ENCODE assay signal across 28 cellular contexts in genomic region chr5:180027449-180028089, GRCh38. TPM values are rescaled to one million over a fixed set of nuclear protein-coding genes. Genes with fewer than 3 reads are reported as not detected.
DNase-seq lines count a peak whose midpoint lies in the region; ATAC-seq and TF ChIP-seq lines count a peak whose summit lies in the region.
"Had no signal": no experiment of that assay in that cellular context is flagged by ENCODE, and none has a peak within 500 bp of the region (broad histone marks: within the 10 kb centered on the region; RNA-seq: fewer than 3 reads in every experiment).

No MANE protein-coding gene starts in this region.

- peaks cover 61% of the 10 kb centered on the region for H3K36me3 Mint-ChIP-seq in dendritic cell treated with granulocyte-macrophage colony-stimulating factor and Interleukin-4, amounts not matched to agents 40 ng/mL and 50 ng/mL, for 4 days (ENCODE audit: low read depth)
- H3K36me3 Mint-ChIP-seq in osteocyte (ENCODE audit: unreplicated experiment), result peaks cover 20% of the 10 kb centered on the region
- H3K36me3 Mint-ChIP-seq in CD8-positive, alpha-beta memory T cell, result peaks cover 3 to 6% (median 5%) of the 10 kb centered on the region in 3 donors

- H3K23ac ChIP-seq in mesendoderm (ENCODE audit: low read length), result peak overlapping the region; percentile 30

- no peak overlapping the region for H2BK5ac ChIP-seq in mesendoderm (ENCODE audit: low read length)

- no peak overlapping the region for H3K4me3 Mint-ChIP-seq in dendritic cell treated with granulocyte-macrophage colony-stimulating factor and Interleukin-4, amounts not matched to agents 40 ng/mL and 50 ng/mL, for 4 days
- no peak overlapping the region for H3K4me3 Mint-ChIP-seq in osteocyte (ENCODE audit: unreplicated experiment)
- no peak overlapping the region for H3K4me3 Mint-ChIP-seq in CD8-positive, alpha-beta memory T cell
- H3K4me3 Mint-ChIP-seq: activated naive CD4-positive, alpha-beta T cell treated with anti-CD3 and anti-CD28 coated beads for 36 hours; activated T-cell treated with anti-CD3 and anti-CD28 coated beads, Interleukin-2, amount 50 U/mL, for 24 hours; CD4-positive, alpha-beta memory T cell; naive B cell; stimulated activated effector memory CD8-positive, alpha-beta T cell treated with anti-CD3 and anti-CD28 coated beads, Interleukin-12 subunit alpha, Interleukin-12 subunit beta, amount 100 ng/mL, for 72 hours had no signal

- peaks cover 2% of the 10 kb centered on the region for H3K79me1 ChIP-seq in mesendoderm (ENCODE audit: low read length)

- no peak overlapping the region for H4K8ac ChIP-seq in mesendoderm (ENCODE audit: low read depth, low read length)

- H3K9me3 Mint-ChIP-seq in dendritic cell treated with granulocyte-macrophage colony-stimulating factor and Interleukin-4, amounts not matched to agents 40 ng/mL and 50 ng/mL, for 4 days, result no peaks in the 10 kb centered on the region
- peaks cover 10% of the 10 kb centered on the region for H3K9me3 Mint-ChIP-seq in osteocyte (ENCODE audit: unreplicated experiment)
- no peaks in the 10 kb centered on the region for H3K9me3 Mint-ChIP-seq in CD8-positive, alpha-beta memory T cell
- H3K9me3 Mint-ChIP-seq: activated naive CD4-positive, alpha-beta T cell treated with anti-CD3 and anti-CD28 coated beads for 36 hours; activated T-cell treated with anti-CD3 and anti-CD28 coated beads, Interleukin-2, amount 50 U/mL, for 24 hours; CD4-positive, alpha-beta memory T cell; naive B cell; stimulated activated effector memory CD8-positive, alpha-beta T cell treated with anti-CD3 and anti-CD28 coated beads, Interleukin-12 subunit alpha, Interleukin-12 subunit beta, amount 100 ng/mL, for 72 hours had no signal

- intact Hi-C loops in dendritic cell treated with granulocyte-macrophage colony-stimulating factor and Interleukin-4, amounts not matched to agents 40 ng/mL and 50 ng/mL, for 4 days (cut with micrococcal nuclease), result no loop called here

- H2AK5ac ChIP-seq in mesendoderm (ENCODE audit: low read length), result no peak overlapping the region

- peak overlapping the region; percentile 40 for H3K27ac Mint-ChIP-seq in dendritic cell treated with granulocyte-macrophage colony-stimulating factor and Interleukin-4, amounts not matched to agents 40 ng/mL and 50 ng/mL, for 4 days
- no peak overlapping the region for H3K27ac Mint-ChIP-seq in osteocyte (ENCODE audit: unreplicated experiment)
- peak overlapping the region in 4 of 8 donors; percentile 4 to 18 (median 14) for H3K27ac Mint-ChIP-seq in CD8-positive, alpha-beta memory T cell
- H3K27ac Mint-ChIP-seq: activated naive CD4-positive, alpha-beta T cell treated with anti-CD3 and anti-CD28 coated beads for 36 hours; activated T-cell treated with anti-CD3 and anti-CD28 coated beads, Interleukin-2, amount 50 U/mL, for 24 hours; stimulated activated effector memory CD8-positive, alpha-beta T cell treated with anti-CD3 and anti-CD28 coated beads, Interleukin-12 subunit alpha, Interleukin-12 subunit beta, amount 100 ng/mL, for 72 hours had no signal

- H3K18ac ChIP-seq in mesendoderm (ENCODE audit: low read length), result no peak overlapping the region

- H3K4ac ChIP-seq in mesendoderm (ENCODE audit: low read depth, low read length), result no peak overlapping the region

- H3K27me3 ChIP-seq in BLaER1 (no peaks in the 10 kb centered on the region), mesendoderm (ENCODE audit: insufficient read depth, low read length, poor library complexity) (no peaks in the 10 kb centered on the region)
- no peaks in the 10 kb centered on the region for H3K27me3 ChIP-seq in CD8-positive, alpha-beta memory T cell (ENCODE audit: insufficient read depth, low read length, poor library complexity, severe bottlenecking)
- H3K27me3 ChIP-seq: esophagus muscularis mucosa, gastrocnemius medialis had no signal

- no peak overlapping the region for H2BK15ac ChIP-seq in mesendoderm (replicated peaks; ENCODE audit: low read depth)

- H3K56ac ChIP-seq in mesendoderm (ENCODE audit: low read length), result no peak overlapping the region

- H3K9ac ChIP-seq in BLaER1 (no peak overlapping the region), mesendoderm (ENCODE audit: low read length) (no peak overlapping the region)
- H3K9ac ChIP-seq: parathyroid adenoma had no signal

- no peaks in the 10 kb centered on the region for H3K27me3 Mint-ChIP-seq in dendritic cell treated with granulocyte-macrophage colony-stimulating factor and Interleukin-4, amounts not matched to agents 40 ng/mL and 50 ng/mL, for 4 days
- H3K27me3 Mint-ChIP-seq in osteocyte (ENCODE audit: unreplicated experiment), result no peaks in the 10 kb centered on the region
- H3K27me3 Mint-ChIP-seq in CD8-positive, alpha-beta memory T cell, result peaks cover 0 to 3% of the 10 kb centered on the region in 2 donors
- H3K27me3 Mint-ChIP-seq: activated T-cell treated with anti-CD3 and anti-CD28 coated beads, Interleukin-2, amount 50 U/mL, for 24 hours; CD4-positive, alpha-beta memory T cell; naive B cell had no signal

- WGBS in mesendoderm (ENCODE audit: extremely low coverage, insufficient coverage, low lambda C conversion rate), result no CpG with 5 or more reads among the region's 15 CpGs

- no peaks in the 10 kb centered on the region for H3K4me1 ChIP-seq in BLaER1
- no peaks in the 10 kb centered on the region; the same call in 1 of the 2 replicates for H3K4me1 ChIP-seq in HEK293 (ENCODE audit: control insufficient read depth, insufficient read depth, low read length)
- H3K4me1 ChIP-seq in mesendoderm (ENCODE audit: control insufficient read depth, low read depth, low read length), result no peaks in the 10 kb centered on the region
- H3K4me1 ChIP-seq in CD8-positive, alpha-beta memory T cell (ENCODE audit: insufficient read depth, low read length), result no peaks in the 10 kb centered on the region

- no peak overlapping the region for H4K5ac ChIP-seq in mesendoderm (ENCODE audit: low read length)

- H3K36me3 ChIP-seq in BLaER1, result peaks cover 84% of the 10 kb centered on the region
- peaks cover 0 to 9% of the 10 kb centered on the region in 2 experiments; a peak in 1 of 3 replicates for H3K36me3 ChIP-seq in HEK293 (ENCODE audit: control insufficient read depth in 2 of 2, insufficient read depth in 1 of 2, low read length in 2 of 2)
- H3K36me3 ChIP-seq in mesendoderm (ENCODE audit: control insufficient read depth, insufficient read depth, low read length), result no peaks in the 10 kb centered on the region
- no peaks in the 10 kb centered on the region for H3K36me3 ChIP-seq in CD8-positive, alpha-beta memory T cell (ENCODE audit: insufficient read depth, low read length)
- H3K36me3 ChIP-seq: gastrocnemius medialis, thoracic aorta had no signal

- H3K4me1 Mint-ChIP-seq in dendritic cell treated with granulocyte-macrophage colony-stimulating factor and Interleukin-4, amounts not matched to agents 40 ng/mL and 50 ng/mL, for 4 days (ENCODE audit: low read depth), result peaks cover 50% of the 10 kb centered on the region
- H3K4me1 Mint-ChIP-seq in osteocyte (ENCODE audit: unreplicated experiment), result peaks cover 16% of the 10 kb centered on the region
- no peaks in the 10 kb centered on the region for H3K4me1 Mint-ChIP-seq in CD8-positive, alpha-beta memory T cell
- H3K4me1 Mint-ChIP-seq: stimulated activated effector memory CD8-positive, alpha-beta T cell treated with anti-CD3 and anti-CD28 coated beads, Interleukin-12 subunit alpha, Interleukin-12 subunit beta, amount 100 ng/mL, for 72 hours had no signal

- H3K27ac ChIP-seq in BLaER1 (0 out of 2 replicates have a peak overlapping the region, but pooled peaks have one; percentile 18), HEK293 (ENCODE audit: extremely low read depth, low read depth, low read length) (no peak overlapping the region), mesendoderm (ENCODE audit: low read depth, low read length) (no peak overlapping the region), coronary artery (no peak overlapping the region)
- no peak overlapping the region for H3K27ac ChIP-seq in CD8-positive, alpha-beta memory T cell (ENCODE audit: low read depth, low read length)
- H3K27ac ChIP-seq: esophagus muscularis mucosa, thoracic aorta had no signal

- no peak overlapping the region for H3K4me2 ChIP-seq in BLaER1
- H3K4me2 ChIP-seq in mesendoderm (ENCODE audit: low read length), result no peak overlapping the region

- no peak overlapping the region for H2BK120ac ChIP-seq in mesendoderm (ENCODE audit: low read depth, low read length)

- H3K4me3 ChIP-seq in BLaER1 (no peak overlapping the region), HEK293 (ENCODE audit: low read depth, low read length) (no peak overlapping the region), mesendoderm (ENCODE audit: low read length) (no peak overlapping the region), coronary artery (no peak overlapping the region)
- no peak overlapping the region for H3K4me3 ChIP-seq in CD8-positive, alpha-beta memory T cell (ENCODE audit: low read length)
- H3K4me3 ChIP-seq: esophagus muscularis mucosa, gastrocnemius medialis, thoracic aorta had no signal

- peaks cover 38% of the 10 kb centered on the region for H4K20me1 ChIP-seq in BLaER1

- H3K9me3 ChIP-seq in BLaER1 (peaks cover 22% of the 10 kb centered on the region), HEK293 (ENCODE audit: control insufficient read depth, insufficient read depth, low read depth, low read length) (no peaks in the 10 kb centered on the region)
- no peaks in the 10 kb centered on the region for H3K9me3 ChIP-seq in CD8-positive, alpha-beta memory T cell (ENCODE audit: low read length)
- H3K9me3 ChIP-seq: esophagus muscularis mucosa, gastrocnemius medialis, thoracic aorta had no signal

- POLR2A ChIA-PET in HEK293 (lab: Yijun Ruan, JAX), result no interaction called here
- POLR2A ChIA-PET in CD8-positive, alpha-beta memory T cell (lab: Charles Lee), result no interaction called here

- no peak for DNase-seq in mesendoderm
- no peak for DNase-seq in osteocyte (ENCODE audit: extremely low spot score, unreplicated experiment)
- DNase-seq in coronary artery (ENCODE audit: low spot score), result no peak
- DNase-seq in CD8-positive, alpha-beta memory T cell, result no peak
- DNase-seq: activated CD4-positive, alpha-beta T cell treated with anti-CD3 and anti-CD28 coated beads for 1 hour; activated CD8-positive, alpha-beta memory T cell treated with anti-CD3 and anti-CD28 coated beads for 24 hours; activated naive CD4-positive, alpha-beta T cell treated with anti-CD3 and anti-CD28 coated beads for 36 hours; activated T-cell treated with anti-CD3 and anti-CD28 coated beads, Interleukin-2, amount 50 U/mL, for 24 hours; CD4-positive, alpha-beta memory T cell; central memory CD4-positive, alpha-beta T cell; DND-41; effector CD8-positive, alpha-beta T cell; gastrocnemius medialis; kidney glomerular epithelial cell; naive B cell; NCI-H1092; NCI-H1930; NCI-H2227 treated with DMSO at 0.1 percent for 48 hours; NCI-H82; SIG-M5 had no signal

- no peak for ATAC-seq in GM18511 (IDR thresholded peaks at IDR 0.05; ENCODE audit: unreplicated experiment)
- ATAC-seq: gastrocnemius medialis; stimulated activated effector memory CD8-positive, alpha-beta T cell treated with anti-CD3 and anti-CD28 coated beads, Interleukin-12 subunit alpha, Interleukin-12 subunit beta, amount 100 ng/mL, for 72 hours had no signal

- TF ChIP-seq CTCF in HEK293 (tag by site-specific recombination; IDR thresholded peaks at IDR 0.05), result no peak
- no peak for TF ChIP-seq CTCF in osteocyte (IDR thresholded peaks at IDR 0.05)
- TF ChIP-seq CTCF in coronary artery (IDR thresholded peaks at IDR 0.05), result no peak

- no peaks in the 10 kb centered on the region for H3K79me2 ChIP-seq in mesendoderm (ENCODE audit: control insufficient read depth, insufficient read depth, low read length)

- CTCF ChIA-PET in HEK293 (lab: Yijun Ruan, JAX), result interaction anchor here (0.9 kb wide), 1 partner anchor 30 kb away, joined by 3 read pairs; no protein-coding TSS in a partner anchor
- CTCF ChIA-PET in CD8-positive, alpha-beta memory T cell (lab: Charles Lee), result no interaction called here

RNA-seq across cellular contexts. Expression of gene RNF130, which starts 44.0 kb away (rescaled TPM):
- 41.0 TPM for polyA plus RNA-seq in mesendoderm (2013, experiment 1 of 2)
- polyA plus RNA-seq in mesendoderm (2013, experiment 2 of 2), result 42.5 TPM
- total RNA-seq in osteocyte, result 70.8 and 78.4 TPM in 2 replicates
- 10 to 100 TPM; 15.7 to 15.9 TPM for total RNA-seq in CD8-positive, alpha-beta memory T cell
- 22.7 TPM for polyA plus RNA-seq in CD8-positive, alpha-beta memory T cell
